Comparison of ENCODE assay signal across 9 cellular contexts in the genomic region with DNA sequence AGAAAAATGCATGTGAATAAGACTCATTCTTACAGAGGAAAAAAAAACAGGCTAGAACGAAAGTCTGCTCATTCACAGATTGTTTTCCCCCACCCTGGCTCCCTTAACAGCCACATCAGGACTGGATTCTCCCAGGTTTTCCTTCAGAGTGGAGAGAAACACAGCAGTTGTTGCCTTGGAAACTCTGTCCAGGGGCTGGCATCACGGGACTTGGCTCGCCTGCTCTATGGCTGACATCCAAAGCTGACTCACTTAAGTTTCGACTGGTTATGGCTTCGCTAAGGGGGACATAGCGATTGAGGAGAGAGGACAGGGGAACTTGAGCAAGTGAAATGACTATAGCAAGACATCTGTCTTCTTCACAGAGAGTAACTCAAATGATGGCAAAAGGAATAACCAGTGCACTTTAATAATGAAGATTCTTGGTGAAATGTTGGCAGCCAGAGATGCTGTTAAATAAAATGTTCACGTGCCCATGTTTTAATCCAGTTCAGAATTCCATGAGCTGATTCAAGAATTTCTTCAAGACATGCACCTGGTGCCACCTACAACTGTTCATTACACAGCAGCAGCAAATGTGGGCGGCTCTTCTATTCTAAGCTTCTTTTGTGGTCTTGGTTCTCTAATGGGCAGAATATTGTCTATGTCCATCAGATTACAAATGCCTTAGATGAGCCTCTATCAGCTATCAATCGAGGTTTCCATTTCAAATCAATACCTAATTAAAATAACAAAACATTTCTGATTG. TPM values are rescaled to one million over a fixed set of nuclear protein-coding genes. Genes with fewer than 3 reads are reported as not detected.
DNase-seq lines count a peak whose midpoint lies in the region; ATAC-seq, FAIRE-seq and TF ChIP-seq lines count a peak whose summit lies in the region.
"Had no signal": no experiment of that assay in that cellular context is flagged by ENCODE, and none has a peak within 500 bp of the region (broad histone marks: within the 10 kb centered on the region; RNA-seq: fewer than 3 reads in every experiment).

No MANE protein-coding gene starts in this region.

- no peaks in the 10 kb centered on the region for H3K9me3 ChIP-seq in gastroesophageal sphincter
- H3K9me3 ChIP-seq in prostate gland = no peaks in the 10 kb centered on the region
- no peaks in the 10 kb centered on the region for H3K9me3 ChIP-seq in T-helper 17 cell (ENCODE audit: control insufficient read depth, low read length, poor library complexity, severe bottlenecking)

- H3K4me1 Mint-ChIP-seq in T-helper 17 cell = peaks cover 4% of the 10 kb centered on the region

- DNase-seq in H54 (ENCODE audit: insufficient read length, low spot score) (peak; percentile 81), RKO (ENCODE audit: low spot score) (peak; percentile 58), prostate gland (ENCODE audit: low spot score) (peak; percentile 63), T-helper 17 cell (no peak)

- TF ChIP-seq POLR2A in H54 (IDR thresholded peaks at IDR 0.05; ENCODE audit: low read depth, low read length) (no peak), gastroesophageal sphincter (IDR thresholded peaks at IDR 0.05) (no peak), prostate gland (IDR thresholded peaks at IDR 0.05) (no peak)

- no peak overlapping the region for H3K4me3 Mint-ChIP-seq in T-helper 17 cell

- H3K4me3 ChIP-seq in gastroesophageal sphincter = no peak overlapping the region
- no peak overlapping the region for H3K4me3 ChIP-seq in prostate gland

- no peak overlapping the region for H3K27ac Mint-ChIP-seq in T-helper 17 cell

- H3K27me3 ChIP-seq in gastroesophageal sphincter (no peaks in the 10 kb centered on the region), prostate gland (replicated peaks; ENCODE audit: insufficient read depth) (no peaks in the 10 kb centered on the region)

- peak overlapping the region in 3 of 4 donors; percentile 30 to 66 (median 57) for H3K27ac ChIP-seq in gastroesophageal sphincter
- H3K27ac ChIP-seq in prostate gland = no peak overlapping the region

- H3K4me1 ChIP-seq in gastroesophageal sphincter = peaks cover 9 to 42% (median 19%) of the 10 kb centered on the region in 3 donors
- no peaks in the 10 kb centered on the region for H3K4me1 ChIP-seq in prostate gland (replicated peaks)

- no peak for TF ChIP-seq CTCF in gastroesophageal sphincter (IDR thresholded peaks at IDR 0.05)
- no peak for TF ChIP-seq CTCF in prostate gland (IDR thresholded peaks at IDR 0.05)

- FAIRE-seq in H54 (lab: Jason Lieb, UNC) = peak; percentile 67
- FAIRE-seq: colon had no signal

- TF ChIP-seq EP300 in gastroesophageal sphincter (IDR thresholded peaks at IDR 0.05) = no peak

- peaks cover 24% of the 10 kb centered on the region for H3K27me3 Mint-ChIP-seq in T-helper 17 cell

- ATAC-seq in gastroesophageal sphincter (peak; percentile 76), HG03097 (IDR thresholded peaks at IDR 0.05; ENCODE audit: low FRiP score, unreplicated experiment) (no peak), HG02610 (IDR thresholded peaks at IDR 0.05; ENCODE audit: unreplicated experiment) (no peak), HG03280 (IDR thresholded peaks at IDR 0.05; ENCODE audit: unreplicated experiment) (no peak), T-helper 17 cell (no peak)

- intact Hi-C loops in prostate gland (cut with DNase I) = loop anchor here (5.0 kb wide), 2 partner anchors 115 to 470 kb away; no protein-coding TSS in a partner anchor

- WGBS in gastroesophageal sphincter (ENCODE audit: low coverage in 1 of 2), 2 donors = 27 to 46% methylated on average over 4 to 9 of the region's 9 CpGs
- WGBS in prostate gland = 20% methylated on average over 9 of the region's 9 CpGs

- H3K36me3 Mint-ChIP-seq in T-helper 17 cell (ENCODE audit: low read depth) = peaks cover 4% of the 10 kb centered on the region

- no peaks in the 10 kb centered on the region for H3K36me3 ChIP-seq in gastroesophageal sphincter
- no peaks in the 10 kb centered on the region for H3K36me3 ChIP-seq in prostate gland

RNA-seq across cellular contexts. Expression of a gene that starts 21.8 kb away (rescaled TPM):
- 1 to 10 TPM; 4.7 to 5.5 (median 5.2) TPM for total RNA-seq in gastroesophageal sphincter
- 10 to 100 TPM; 10.7 to 17.8 TPM for total RNA-seq in prostate gland
- 1 to 10 TPM; 2.8 TPM for total RNA-seq in T-helper 17 cell

RNA-seq across cellular contexts. Expression of a gene that starts 41.6 kb away (rescaled TPM):
- total RNA-seq in gastroesophageal sphincter (not detected), prostate gland (1 to 10 TPM in 1 of 2 donors, not detected in 1; 4.7 TPM), T-helper 17 cell (not detected)

Comparison
In these comparisons a context has a peak if more than half of its experiments do, and no peak if none do; other contexts are left out.
1. DNase-seq: peak in H54 (single experiment), RKO (single experiment) and prostate gland (single experiment); none in T-helper 17 cell (0 of 3).
2. H3K27ac ChIP-seq: peak in gastroesophageal sphincter (3 of 4); none in prostate gland (0 of 2).